ENCODE assay signal across 1 cellular context in the genomic region with DNA sequence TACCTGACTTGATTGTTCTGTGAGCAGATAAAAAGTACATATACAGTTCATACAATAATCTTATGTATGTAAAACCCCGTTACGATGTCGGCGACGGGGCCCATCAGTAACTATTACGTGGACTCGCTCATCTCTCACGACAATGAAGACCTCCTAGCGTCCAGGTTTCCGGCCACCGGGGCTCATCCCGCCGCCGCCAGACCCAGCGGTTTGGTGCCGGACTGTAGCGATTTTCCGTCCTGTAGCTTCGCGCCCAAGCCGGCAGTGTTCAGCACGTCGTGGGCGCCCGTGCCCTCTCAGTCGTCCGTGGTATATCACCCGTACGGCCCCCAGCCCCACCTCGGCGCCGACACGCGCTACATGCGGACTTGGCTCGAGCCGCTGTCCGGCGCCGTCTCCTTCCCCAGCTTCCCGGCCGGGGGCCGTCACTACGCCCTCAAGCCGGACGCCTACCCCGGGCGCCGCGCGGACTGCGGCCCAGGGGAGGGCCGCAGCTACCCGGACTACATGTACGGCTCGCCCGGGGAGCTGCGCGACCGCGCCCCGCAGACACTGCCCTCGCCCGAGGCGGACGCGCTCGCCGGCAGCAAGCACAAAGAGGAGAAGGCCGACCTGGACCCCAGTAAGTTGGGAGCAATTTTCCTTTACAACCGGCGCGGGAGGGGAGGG.
TF ChIP-seq lines count a peak whose summit lies in the region.

A gene (plus strand): TSS at position 57 of the 669 bp plus-strand sequence. CDS start 28 bp downstream, at position 85.

TF ChIP-seq in HEK293, 187 proteins besides CTCF, POLR2A, EP300 and RAD21 (continued from another document and continues in another):
- TF ChIP-seq, protein P1, sequence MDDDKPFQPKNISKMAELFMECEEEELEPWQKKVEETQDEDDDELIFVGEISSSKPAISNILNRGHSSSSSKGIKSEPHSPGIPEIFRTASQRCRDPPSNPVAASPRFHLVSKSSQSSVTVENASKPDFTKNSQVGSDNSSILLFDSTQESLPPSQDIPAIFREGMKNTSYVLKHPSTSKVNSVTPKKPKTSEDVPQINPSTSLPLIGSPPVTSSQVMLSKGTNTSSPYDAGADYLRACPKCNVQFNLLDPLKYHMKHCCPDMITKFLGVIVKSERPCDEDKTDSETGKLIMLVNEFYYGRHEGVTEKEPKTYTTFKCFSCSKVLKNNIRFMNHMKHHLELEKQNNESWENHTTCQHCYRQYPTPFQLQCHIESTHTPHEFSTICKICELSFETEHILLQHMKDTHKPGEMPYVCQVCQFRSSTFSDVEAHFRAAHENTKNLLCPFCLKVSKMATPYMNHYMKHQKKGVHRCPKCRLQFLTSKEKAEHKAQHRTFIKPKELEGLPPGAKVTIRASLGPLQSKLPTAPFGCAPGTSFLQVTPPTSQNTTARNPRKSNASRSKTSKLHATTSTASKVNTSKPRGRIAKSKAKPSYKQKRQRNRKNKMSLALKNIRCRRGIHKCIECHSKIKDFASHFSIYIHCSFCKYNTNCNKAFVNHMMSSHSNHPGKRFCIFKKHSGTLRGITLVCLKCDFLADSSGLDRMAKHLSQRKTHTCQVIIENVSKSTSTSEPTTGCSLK (tag by site-specific recombination; IDR thresholded peaks at IDR 0.05) = no peak
- TF ChIP-seq BCL11B (tag by site-specific recombination; IDR thresholded peaks at IDR 0.05; ENCODE audit: low read depth) (no peak), ZBTB20 (tag by site-specific recombination; IDR thresholded peaks at IDR 0.05) (peak; percentile 61), ZFP41 (tag by site-specific recombination; IDR thresholded peaks at IDR 0.05; ENCODE audit: borderline replicate concordance) (no peak), ZNF596 (tag by site-specific recombination; IDR thresholded peaks at IDR 0.05) (no peak), BCL11A (tag by site-specific recombination; IDR thresholded peaks at IDR 0.05; ENCODE audit: low read depth) (no peak), ZNF776 (tag by site-specific recombination; IDR thresholded peaks at IDR 0.05; ENCODE audit: borderline replicate concordance) (no peak), ZNF23 (tag by site-specific recombination; IDR thresholded peaks at IDR 0.05; ENCODE audit: borderline replicate concordance) (no peak), ZNF114 (tag by site-specific recombination; IDR thresholded peaks at IDR 0.05) (no peak), ZNF473 (tag by site-specific recombination; IDR thresholded peaks at IDR 0.05) (no peak), SETDB1 (IDR thresholded peaks at IDR 0.05; ENCODE audit: insufficient read length, low read length) (no peak), ZNF555 (tag by site-specific recombination; conservative IDR thresholded peaks at IDR 0.05) (no peak), GLIS1 (tag by site-specific recombination; IDR thresholded peaks at IDR 0.05) (no peak), ZNF274 (IDR thresholded peaks at IDR 0.05; ENCODE audit: low read length) (no peak), ZNF274 (tag by site-specific recombination; IDR thresholded peaks at IDR 0.05; ENCODE audit: borderline replicate concordance) (no peak), RBAK (tag by site-specific recombination; IDR thresholded peaks at IDR 0.05) (no peak), ZNF157 (tag by site-specific recombination; IDR thresholded peaks at IDR 0.05) (no peak), ZNF2 (tag by site-specific recombination; IDR thresholded peaks at IDR 0.05) (0 out of 2 replicates have a peak, but pooled peaks have one; percentile 31), KLF16 (tag by site-specific recombination; IDR thresholded peaks at IDR 0.05) (peak; percentile 20; the same call in 1 of the 2 replicates), ZNF311 (tag by site-specific recombination; IDR thresholded peaks at IDR 0.05; ENCODE audit: borderline replicate concordance) (no peak), ZNF544 (tag by site-specific recombination; IDR thresholded peaks at IDR 0.05) (no peak), ZSCAN16 (tag by site-specific recombination; IDR thresholded peaks at IDR 0.05) (peak; percentile 36; the same call in 1 of the 2 replicates), ZNF792 (tag by site-specific recombination; IDR thresholded peaks at IDR 0.05) (no peak), GFI1B (tag by site-specific recombination; IDR thresholded peaks at IDR 0.05) (no peak), ZNF202 (tag by site-specific recombination; IDR thresholded peaks at IDR 0.05; ENCODE audit: borderline replicate concordance) (no peak), ZNF48 (tag by site-specific recombination; IDR thresholded peaks at IDR 0.05) (no peak), ZNF785 (tag by site-specific recombination; IDR thresholded peaks at IDR 0.05) (peak; percentile 47; the same call in 1 of the 2 replicates), KLF10 (tag by site-specific recombination; IDR thresholded peaks at IDR 0.05) (no peak; the same call in 1 of the 2 replicates), ZFP37 (tag by site-specific recombination; IDR thresholded peaks at IDR 0.05) (no peak; the same call in 1 of the 2 replicates), ZNF121 (tag by site-specific recombination; IDR thresholded peaks at IDR 0.05) (no peak), ZNF707 (tag by site-specific recombination; IDR thresholded peaks at IDR 0.05) (no peak), MZF1 (tag by site-specific recombination; IDR thresholded peaks at IDR 0.05; ENCODE audit: borderline replicate concordance) (no peak)
- TF ChIP-seq, protein P2, sequence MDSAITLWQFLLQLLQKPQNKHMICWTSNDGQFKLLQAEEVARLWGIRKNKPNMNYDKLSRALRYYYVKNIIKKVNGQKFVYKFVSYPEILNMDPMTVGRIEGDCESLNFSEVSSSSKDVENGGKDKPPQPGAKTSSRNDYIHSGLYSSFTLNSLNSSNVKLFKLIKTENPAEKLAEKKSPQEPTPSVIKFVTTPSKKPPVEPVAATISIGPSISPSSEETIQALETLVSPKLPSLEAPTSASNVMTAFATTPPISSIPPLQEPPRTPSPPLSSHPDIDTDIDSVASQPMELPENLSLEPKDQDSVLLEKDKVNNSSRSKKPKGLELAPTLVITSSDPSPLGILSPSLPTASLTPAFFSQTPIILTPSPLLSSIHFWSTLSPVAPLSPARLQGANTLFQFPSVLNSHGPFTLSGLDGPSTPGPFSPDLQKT (IDR thresholded peaks at IDR 0.05; ENCODE audit: borderline replicate concordance, low read depth, low read length) = no peak
- TF ChIP-seq, protein P3, sequence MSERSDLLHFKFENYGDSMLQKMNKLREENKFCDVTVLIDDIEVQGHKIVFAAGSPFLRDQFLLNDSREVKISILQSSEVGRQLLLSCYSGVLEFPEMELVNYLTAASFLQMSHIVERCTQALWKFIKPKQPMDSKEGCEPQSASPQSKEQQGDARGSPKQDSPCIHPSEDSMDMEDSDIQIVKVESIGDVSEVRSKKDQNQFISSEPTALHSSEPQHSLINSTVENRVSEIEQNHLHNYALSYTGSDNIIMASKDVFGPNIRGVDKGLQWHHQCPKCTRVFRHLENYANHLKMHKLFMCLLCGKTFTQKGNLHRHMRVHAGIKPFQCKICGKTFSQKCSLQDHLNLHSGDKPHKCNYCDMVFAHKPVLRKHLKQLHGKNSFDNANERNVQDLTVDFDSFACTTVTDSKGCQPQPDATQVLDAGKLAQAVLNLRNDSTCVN (tag by site-specific recombination; optimal IDR thresholded peaks at IDR 0.05) = peak; percentile 72
- TF ChIP-seq, protein P4, sequence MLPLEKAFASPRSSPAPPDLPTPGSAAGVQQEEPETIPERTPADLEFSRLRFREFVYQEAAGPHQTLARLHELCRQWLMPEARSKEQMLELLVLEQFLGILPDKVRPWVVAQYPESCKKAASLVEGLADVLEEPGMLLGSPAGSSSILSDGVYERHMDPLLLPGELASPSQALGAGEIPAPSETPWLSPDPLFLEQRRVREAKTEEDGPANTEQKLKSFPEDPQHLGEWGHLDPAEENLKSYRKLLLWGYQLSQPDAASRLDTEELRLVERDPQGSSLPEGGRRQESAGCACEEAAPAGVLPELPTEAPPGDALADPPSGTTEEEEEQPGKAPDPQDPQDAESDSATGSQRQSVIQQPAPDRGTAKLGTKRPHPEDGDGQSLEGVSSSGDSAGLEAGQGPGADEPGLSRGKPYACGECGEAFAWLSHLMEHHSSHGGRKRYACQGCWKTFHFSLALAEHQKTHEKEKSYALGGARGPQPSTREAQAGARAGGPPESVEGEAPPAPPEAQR (tag by site-specific recombination; IDR thresholded peaks at IDR 0.05) = no peak
- TF ChIP-seq, protein P5, sequence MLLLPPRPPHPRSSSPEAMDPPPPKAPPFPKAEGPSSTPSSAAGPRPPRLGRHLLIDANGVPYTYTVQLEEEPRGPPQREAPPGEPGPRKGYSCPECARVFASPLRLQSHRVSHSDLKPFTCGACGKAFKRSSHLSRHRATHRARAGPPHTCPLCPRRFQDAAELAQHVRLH (tag by site-specific recombination; IDR thresholded peaks at IDR 0.05) = no peak
- TF ChIP-seq, protein P6, sequence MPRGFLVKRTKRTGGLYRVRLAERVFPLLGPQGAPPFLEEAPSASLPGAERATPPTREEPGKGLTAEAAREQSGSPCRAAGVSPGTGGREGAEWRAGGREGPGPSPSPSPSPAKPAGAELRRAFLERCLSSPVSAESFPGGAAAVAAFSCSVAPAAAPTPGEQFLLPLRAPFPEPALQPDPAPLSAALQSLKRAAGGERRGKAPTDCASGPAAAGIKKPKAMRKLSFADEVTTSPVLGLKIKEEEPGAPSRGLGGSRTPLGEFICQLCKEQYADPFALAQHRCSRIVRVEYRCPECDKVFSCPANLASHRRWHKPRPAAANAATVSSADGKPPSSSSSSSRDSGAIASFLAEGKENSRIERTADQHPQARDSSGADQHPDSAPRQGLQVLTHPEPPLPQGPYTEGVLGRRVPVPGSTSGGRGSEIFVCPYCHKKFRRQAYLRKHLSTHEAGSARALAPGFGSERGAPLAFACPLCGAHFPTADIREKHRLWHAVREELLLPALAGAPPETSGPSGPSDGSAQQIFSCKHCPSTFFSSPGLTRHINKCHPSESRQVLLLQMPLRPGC (tag by site-specific recombination; IDR thresholded peaks at IDR 0.05) = no peak; the same call in 1 of the 2 replicates
- TF ChIP-seq, protein P7, sequence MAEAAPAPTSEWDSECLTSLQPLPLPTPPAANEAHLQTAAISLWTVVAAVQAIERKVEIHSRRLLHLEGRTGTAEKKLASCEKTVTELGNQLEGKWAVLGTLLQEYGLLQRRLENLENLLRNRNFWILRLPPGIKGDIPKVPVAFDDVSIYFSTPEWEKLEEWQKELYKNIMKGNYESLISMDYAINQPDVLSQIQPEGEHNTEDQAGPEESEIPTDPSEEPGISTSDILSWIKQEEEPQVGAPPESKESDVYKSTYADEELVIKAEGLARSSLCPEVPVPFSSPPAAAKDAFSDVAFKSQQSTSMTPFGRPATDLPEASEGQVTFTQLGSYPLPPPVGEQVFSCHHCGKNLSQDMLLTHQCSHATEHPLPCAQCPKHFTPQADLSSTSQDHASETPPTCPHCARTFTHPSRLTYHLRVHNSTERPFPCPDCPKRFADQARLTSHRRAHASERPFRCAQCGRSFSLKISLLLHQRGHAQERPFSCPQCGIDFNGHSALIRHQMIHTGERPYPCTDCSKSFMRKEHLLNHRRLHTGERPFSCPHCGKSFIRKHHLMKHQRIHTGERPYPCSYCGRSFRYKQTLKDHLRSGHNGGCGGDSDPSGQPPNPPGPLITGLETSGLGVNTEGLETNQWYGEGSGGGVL (tag by site-specific recombination; IDR thresholded peaks at IDR 0.05) = 0 out of 2 replicates have a peak, but pooled peaks have one; percentile 50
- TF ChIP-seq, protein P8, sequence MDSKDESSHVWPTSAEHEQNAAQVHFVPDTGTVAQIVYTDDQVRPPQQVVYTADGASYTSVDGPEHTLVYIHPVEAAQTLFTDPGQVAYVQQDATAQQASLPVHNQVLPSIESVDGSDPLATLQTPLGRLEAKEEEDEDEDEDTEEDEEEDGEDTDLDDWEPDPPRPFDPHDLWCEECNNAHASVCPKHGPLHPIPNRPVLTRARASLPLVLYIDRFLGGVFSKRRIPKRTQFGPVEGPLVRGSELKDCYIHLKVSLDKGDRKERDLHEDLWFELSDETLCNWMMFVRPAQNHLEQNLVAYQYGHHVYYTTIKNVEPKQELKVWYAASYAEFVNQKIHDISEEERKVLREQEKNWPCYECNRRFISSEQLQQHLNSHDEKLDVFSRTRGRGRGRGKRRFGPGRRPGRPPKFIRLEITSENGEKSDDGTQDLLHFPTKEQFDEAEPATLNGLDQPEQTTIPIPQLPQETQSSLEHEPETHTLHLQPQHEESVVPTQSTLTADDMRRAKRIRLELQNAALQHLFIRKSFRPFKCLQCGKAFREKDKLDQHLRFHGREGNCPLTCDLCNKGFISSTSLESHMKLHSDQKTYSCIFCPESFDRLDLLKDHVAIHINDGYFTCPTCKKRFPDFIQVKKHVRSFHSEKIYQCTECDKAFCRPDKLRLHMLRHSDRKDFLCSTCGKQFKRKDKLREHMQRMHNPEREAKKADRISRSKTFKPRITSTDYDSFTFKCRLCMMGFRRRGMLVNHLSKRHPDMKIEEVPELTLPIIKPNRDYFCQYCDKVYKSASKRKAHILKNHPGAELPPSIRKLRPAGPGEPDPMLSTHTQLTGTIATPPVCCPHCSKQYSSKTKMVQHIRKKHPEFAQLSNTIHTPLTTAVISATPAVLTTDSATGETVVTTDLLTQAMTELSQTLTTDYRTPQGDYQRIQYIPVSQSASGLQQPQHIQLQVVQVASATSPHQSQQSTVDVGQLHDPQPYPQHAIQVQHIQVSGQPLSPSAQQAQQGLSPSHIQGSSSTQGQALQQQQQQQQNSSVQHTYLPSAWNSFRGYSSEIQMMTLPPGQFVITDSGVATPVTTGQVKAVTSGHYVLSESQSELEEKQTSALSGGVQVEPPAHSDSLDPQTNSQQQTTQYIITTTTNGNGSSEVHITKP (tag by site-specific recombination; IDR thresholded peaks at IDR 0.05) = no peak
- TF ChIP-seq, protein P9, sequence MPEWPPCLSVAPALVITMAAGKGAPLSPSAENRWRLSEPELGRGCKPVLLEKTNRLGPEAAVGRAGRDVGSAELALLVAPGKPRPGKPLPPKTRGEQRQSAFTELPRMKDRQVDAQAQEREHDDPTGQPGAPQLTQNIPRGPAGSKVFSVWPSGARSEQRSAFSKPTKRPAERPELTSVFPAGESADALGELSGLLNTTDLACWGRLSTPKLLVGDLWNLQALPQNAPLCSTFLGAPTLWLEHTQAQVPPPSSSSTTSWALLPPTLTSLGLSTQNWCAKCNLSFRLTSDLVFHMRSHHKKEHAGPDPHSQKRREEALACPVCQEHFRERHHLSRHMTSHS (tag by site-specific recombination; IDR thresholded peaks at IDR 0.05) = no peak
